18 cellular contexts compared by ENCODE assay signal in the genomic region with DNA sequence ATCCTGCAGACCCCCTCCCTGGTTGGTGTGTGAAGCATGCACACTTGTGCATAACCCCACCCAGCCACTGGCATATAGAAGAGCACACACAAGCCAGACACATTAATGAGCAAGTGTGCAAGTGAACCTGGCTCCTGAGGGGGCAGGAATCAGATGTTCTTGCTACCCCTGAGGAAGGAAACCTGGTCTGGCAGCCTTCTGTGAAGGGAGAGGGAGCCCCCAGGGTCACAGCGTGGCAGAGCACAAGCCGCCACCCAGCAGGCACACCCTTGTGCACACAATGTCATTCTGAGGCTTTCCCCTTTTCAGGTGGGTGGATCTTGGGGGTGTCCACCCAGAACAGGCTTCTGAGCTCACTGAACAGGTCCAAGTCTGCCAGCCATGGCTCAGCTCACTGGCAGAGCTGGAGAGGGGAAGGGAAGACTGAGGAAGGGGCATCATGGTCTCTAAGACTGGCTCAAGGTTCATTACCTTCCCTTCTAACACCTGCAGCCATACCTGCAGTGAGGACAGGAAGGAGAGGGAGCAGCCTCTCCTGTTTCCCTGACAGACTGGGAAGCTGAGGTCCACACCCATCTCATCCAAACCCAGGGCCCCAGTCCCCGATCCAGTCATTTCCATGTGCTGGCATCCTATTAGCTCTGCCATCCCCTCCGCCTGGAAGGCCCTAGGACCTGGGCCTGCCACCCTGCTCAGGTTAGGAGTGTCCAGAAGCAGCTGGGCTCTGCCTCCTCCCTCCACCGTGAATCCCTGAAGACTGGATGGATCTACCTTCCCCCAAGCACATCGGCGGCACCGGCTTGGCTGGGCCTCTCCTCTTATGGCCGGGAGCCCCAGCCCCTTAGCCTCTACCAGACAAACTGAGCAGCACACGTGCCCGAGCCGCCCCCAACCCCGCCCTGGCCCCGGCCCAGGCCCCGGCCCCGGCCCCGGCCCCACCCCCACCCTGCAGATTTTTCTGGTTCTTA. TPM values are rescaled to one million over a fixed set of nuclear protein-coding genes. Genes with fewer than 3 reads are reported as not detected.
DNase-seq lines count a peak whose midpoint lies in the region; ATAC-seq and TF ChIP-seq lines count a peak whose summit lies in the region.
"Had no signal": no experiment of that assay in that cellular context is flagged by ENCODE, and none has a peak within 500 bp of the region (broad histone marks: within the 10 kb centered on the region; RNA-seq: fewer than 3 reads in every experiment).

No MANE protein-coding gene starts in this region.

- H3K9me3 Mint-ChIP-seq in activated naive CD4-positive, alpha-beta T cell treated with anti-CD3 and anti-CD28 coated beads, Interleukin-2, amount 50 U/mL, for 72 hours, result no peaks in the 10 kb centered on the region
- no peaks in the 10 kb centered on the region for H3K9me3 Mint-ChIP-seq in activated T-cell treated with anti-CD3 and anti-CD28 coated beads, Interleukin-2, amount 50 U/mL, for 72 hours
- H3K9me3 Mint-ChIP-seq: dendritic cell treated with granulocyte-macrophage colony-stimulating factor and Interleukin-4, amounts not matched to agents 40 ng/mL and 50 ng/mL, for 4 days; HFFc6; memory B cell had no signal

- no peak for TF ChIP-seq CTCF in WERI-Rb-1 (IDR thresholded peaks at IDR 0.05; ENCODE audit: low read depth, low read length)
- TF ChIP-seq CTCF in lower lobe of right lung (IDR thresholded peaks at IDR 0.05), result no peak
- no peak for TF ChIP-seq CTCF in upper lobe of right lung (IDR thresholded peaks at IDR 0.05)

- no peaks in the 10 kb centered on the region for H3K36me3 Mint-ChIP-seq in activated naive CD4-positive, alpha-beta T cell treated with anti-CD3 and anti-CD28 coated beads, Interleukin-2, amount 50 U/mL, for 72 hours
- no peaks in the 10 kb centered on the region for H3K36me3 Mint-ChIP-seq in activated T-cell treated with anti-CD3 and anti-CD28 coated beads, Interleukin-2, amount 50 U/mL, for 72 hours (ENCODE audit: insufficient read depth in 2 of 2)

- H3K27me3 ChIP-seq in WERI-Rb-1 (ENCODE audit: insufficient read depth, low read depth, severe bottlenecking) (no peaks in the 10 kb centered on the region), lower lobe of right lung (ENCODE audit: low read depth) (no peaks in the 10 kb centered on the region), upper lobe of right lung (no peaks in the 10 kb centered on the region)
- H3K27me3 ChIP-seq: uterus had no signal

- no peak for DNase-seq in activated naive CD4-positive, alpha-beta T cell treated with anti-CD3 and anti-CD28 coated beads, Interleukin-2, amount 50 U/mL, for 72 hours (ENCODE audit: low spot score in 2 of 2)
- no peak for DNase-seq in activated naive CD4-positive, alpha-beta T cell (lab: John Stamatoyannopoulos, UW)
- DNase-seq in WERI-Rb-1, result peak; percentile 78
- DNase-seq in lower lobe of right lung, result peak; percentile 38
- DNase-seq in upper lobe of right lung, result no peak
- DNase-seq in activated T-cell treated with anti-CD3 and anti-CD28 coated beads, Interleukin-2, amount 50 U/mL, for 72 hours, result no peak
- DNase-seq in hepatic stellate cell (ENCODE audit: low spot score), result no peak
- DNase-seq: HFFc6; NCI-H1694 treated with DMSO at 0.1 percent for 48 hours; nucleus accumbens; stimulated activated naive CD4-positive, alpha-beta T cell treated with Interleukin-2 at 50 U/mL for 16 hours; T1000; uterus had no signal

- no peaks in the 10 kb centered on the region for H3K9me3 ChIP-seq in WERI-Rb-1 (ENCODE audit: severe bottlenecking)
- H3K9me3 ChIP-seq in lower lobe of right lung, result no peaks in the 10 kb centered on the region
- H3K9me3 ChIP-seq in upper lobe of right lung, result no peaks in the 10 kb centered on the region
- H3K9me3 ChIP-seq: uterus had no signal

- H3K4me1 ChIP-seq in lower lobe of right lung, result peaks cover 33% of the 10 kb centered on the region
- H3K4me1 ChIP-seq in upper lobe of right lung, result peaks cover 12% of the 10 kb centered on the region

- no peaks in the 10 kb centered on the region for H3K27me3 Mint-ChIP-seq in activated T-cell treated with anti-CD3 and anti-CD28 coated beads, Interleukin-2, amount 50 U/mL, for 72 hours (ENCODE audit: low read depth)
- H3K27me3 Mint-ChIP-seq: dendritic cell treated with granulocyte-macrophage colony-stimulating factor and Interleukin-4, amounts not matched to agents 40 ng/mL and 50 ng/mL, for 4 days; memory B cell had no signal

- no peak overlapping the region for H3K4me3 ChIP-seq in WERI-Rb-1 (ENCODE audit: low read depth, low read length)
- H3K4me3 ChIP-seq in lower lobe of right lung, result no peak overlapping the region
- H3K4me3 ChIP-seq in upper lobe of right lung, result no peak overlapping the region
- H3K4me3 ChIP-seq: skin epidermis, uterus had no signal

- H3K27ac ChIP-seq in WERI-Rb-1 (peak overlapping the region; percentile 86), lower lobe of right lung (no peak overlapping the region), upper lobe of right lung (no peak overlapping the region)
- H3K27ac ChIP-seq: HL-60, uterus had no signal

- H3K4me1 Mint-ChIP-seq in activated T-cell treated with anti-CD3 and anti-CD28 coated beads, Interleukin-2, amount 50 U/mL, for 72 hours (ENCODE audit: low read depth), result no peaks in the 10 kb centered on the region
- H3K4me1 Mint-ChIP-seq: memory B cell had no signal

- intact Hi-C loops in lower lobe of right lung (cut with DNase I) (no loop called here), upper lobe of right lung (cut with DNase I) (loop anchor here (5.0 kb wide), 1 partner anchor 64 kb away; no protein-coding TSS in a partner anchor)

- peak overlapping the region; percentile 14 to 49 for H3K27ac Mint-ChIP-seq in activated naive CD4-positive, alpha-beta T cell treated with anti-CD3 and anti-CD28 coated beads, Interleukin-2, amount 50 U/mL, for 72 hours
- H3K27ac Mint-ChIP-seq in activated T-cell treated with anti-CD3 and anti-CD28 coated beads, Interleukin-2, amount 50 U/mL, for 72 hours, result no peak overlapping the region
- H3K27ac Mint-ChIP-seq: dendritic cell treated with granulocyte-macrophage colony-stimulating factor and Interleukin-4, amounts not matched to agents 40 ng/mL and 50 ng/mL, for 4 days; memory B cell had no signal

- no peak for ATAC-seq in activated naive CD4-positive, alpha-beta T cell treated with anti-CD3 and anti-CD28 coated beads, Interleukin-2, amount 50 U/mL, for 72 hours
- ATAC-seq in lower lobe of right lung (no peak), upper lobe of right lung (peak; percentile 3), HG02852 (IDR thresholded peaks at IDR 0.05; ENCODE audit: unreplicated experiment) (no peak)
- ATAC-seq in activated T-cell treated with anti-CD3 and anti-CD28 coated beads, Interleukin-2, amount 50 U/mL, for 72 hours (replicated peaks in 1 of 2), result no peak

- no peak overlapping the region for H3K4me3 Mint-ChIP-seq in activated T-cell treated with anti-CD3 and anti-CD28 coated beads, Interleukin-2, amount 50 U/mL, for 72 hours
- H3K4me3 Mint-ChIP-seq: dendritic cell treated with granulocyte-macrophage colony-stimulating factor and Interleukin-4, amounts not matched to agents 40 ng/mL and 50 ng/mL, for 4 days; HFFc6; memory B cell had no signal

- H3K36me3 ChIP-seq in WERI-Rb-1, result peaks cover 27% of the 10 kb centered on the region
- peaks cover 28% of the 10 kb centered on the region for H3K36me3 ChIP-seq in lower lobe of right lung
- H3K36me3 ChIP-seq in upper lobe of right lung, result peaks cover 25% of the 10 kb centered on the region
- H3K36me3 ChIP-seq: uterus had no signal

RNA-seq across cellular contexts. Expression of a gene that starts 31.4 kb away (rescaled TPM):
- under 1 TPM; 0.32 to 0.54 TPM for total RNA-seq in activated naive CD4-positive, alpha-beta T cell treated with anti-CD3 and anti-CD28 coated beads, Interleukin-2, amount 50 U/mL, for 72 hours
- total RNA-seq in lower lobe of right lung (44.7 TPM), upper lobe of right lung (65.6 TPM)
- total RNA-seq in activated T-cell treated with anti-CD3 and anti-CD28 coated beads, Interleukin-2, amount 50 U/mL, for 72 hours, result under 1 TPM in 1 of 2 donors, not detected in 1; 0.25 TPM

RNA-seq across cellular contexts. Expression of a gene that starts 35.0 kb away (rescaled TPM):
- 100 to 1,000 TPM; 159 to 182 TPM for total RNA-seq in activated naive CD4-positive, alpha-beta T cell treated with anti-CD3 and anti-CD28 coated beads, Interleukin-2, amount 50 U/mL, for 72 hours
- total RNA-seq in lower lobe of right lung (153 TPM), upper lobe of right lung (161 TPM)
- 100 to 1,000 TPM; 172 to 179 TPM for total RNA-seq in activated T-cell treated with anti-CD3 and anti-CD28 coated beads, Interleukin-2, amount 50 U/mL, for 72 hours

Comparison
In these comparisons a context has a peak if more than half of its experiments do, and no peak if none do; other contexts are left out.
1. DNase-seq: peak in WERI-Rb-1 (single experiment) and lower lobe of right lung (single experiment); none in activated naive CD4-positive, alpha-beta T cell treated with anti-CD3 and anti-CD28 coated beads, Interleukin-2, amount 50 U/mL, for 72 hours (0 of 2), activated naive CD4-positive, alpha-beta T cell (0 of 4), upper lobe of right lung (single experiment), activated T-cell treated with anti-CD3 and anti-CD28 coated beads, Interleukin-2, amount 50 U/mL, for 72 hours (0 of 2) and hepatic stellate cell (single experiment).
2. RNA of a gene that starts 31.4 kb away (total RNA-seq): 65.6 TPM in upper lobe of right lung (single experiment) and 44.7 TPM in lower lobe of right lung (single experiment); 0.32 to 0.54 TPM in activated naive CD4-positive, alpha-beta T cell treated with anti-CD3 and anti-CD28 coated beads, Interleukin-2, amount 50 U/mL, for 72 hours and 0.25 TPM in activated T-cell treated with anti-CD3 and anti-CD28 coated beads, Interleukin-2, amount 50 U/mL, for 72 hours; every median in the first group is over 10 times any median in the second.